21 cellular contexts compared by ENCODE assay signal in the genomic region with DNA sequence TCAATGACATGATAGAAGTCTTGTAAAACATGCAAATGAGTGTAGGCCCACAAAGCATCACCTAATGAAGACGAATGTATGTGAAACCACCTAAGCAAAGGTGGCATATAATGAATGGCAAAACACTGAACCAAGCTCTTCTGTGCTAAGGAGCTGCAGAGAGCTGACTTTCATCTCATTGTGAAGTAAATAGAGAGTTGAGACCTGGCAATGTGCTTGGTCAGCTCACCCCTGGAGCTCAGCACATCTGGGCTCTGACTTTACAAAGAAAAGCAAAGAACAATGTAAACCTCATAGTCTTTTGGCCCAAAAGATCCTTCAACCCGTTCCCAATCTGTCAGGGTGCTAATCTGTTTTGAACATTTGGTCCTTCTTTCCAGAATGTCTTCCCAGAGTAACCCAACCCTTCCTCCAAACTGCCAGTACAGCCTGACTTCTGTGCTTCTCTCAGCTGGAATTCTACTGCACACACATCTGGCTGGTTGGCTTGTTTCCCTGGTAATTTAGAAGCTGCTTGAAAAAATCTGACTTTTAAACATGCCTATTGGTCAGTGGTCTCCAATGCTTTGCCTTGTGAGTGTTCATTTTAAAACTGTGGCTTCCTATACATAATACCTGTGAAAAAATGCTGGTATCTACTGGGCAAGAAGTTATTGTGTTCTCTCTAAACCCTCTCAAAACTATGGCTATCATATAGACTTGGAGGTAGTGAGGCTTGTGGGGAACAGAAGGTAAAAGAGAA.
DNase-seq lines count a peak whose midpoint lies in the region; ATAC-seq, FAIRE-seq and TF ChIP-seq lines count a peak whose summit lies in the region.
"Had no signal": no experiment of that assay in that cellular context is flagged by ENCODE, and none has a peak within 500 bp of the region (broad histone marks: within the 10 kb centered on the region; RNA-seq: fewer than 3 reads in every experiment).

No MANE protein-coding gene starts in this region.

- peak overlapping the region; percentile 78 to 87; a peak in 5 of 6 replicates for H3K27ac ChIP-seq in A549
- no peak overlapping the region for H3K27ac ChIP-seq in GM23338 (ENCODE audit: low read depth)
- H3K27ac ChIP-seq in heart right ventricle: peak overlapping the region in 6 of 10 donors; percentile 2 to 70 (median 43)
- H3K27ac ChIP-seq: SK-N-MC had no signal

- TF ChIP-seq EP300 in A549 (IDR thresholded peaks at IDR 0.05): no peak

- no peaks in the 10 kb centered on the region for H4K20me1 ChIP-seq in GM23338 (replicated peaks; ENCODE audit: insufficient read depth)

- TF ChIP-seq CTCF in A549 (IDR thresholded peaks at IDR 0.05): no peak
- TF ChIP-seq CTCF in GM23338 (conservative IDR thresholded peaks at IDR 0.05; ENCODE audit: low read depth in 2 of 2): no peak
- no peak for TF ChIP-seq CTCF in heart right ventricle (IDR thresholded peaks at IDR 0.05)

- H3K4me3 Mint-ChIP-seq in GM23338: no peak overlapping the region
- H3K4me3 Mint-ChIP-seq in activated T-helper 1 cell treated with anti-CD3 and anti-CD28 coated beads, Interleukin-12 subunit alpha, Interleukin-12 subunit beta, Interleukin-2, Interleukin-4 antibody, amounts not matched to agents 30 ng/mL and 10 ng/mL and 1 ng/mL, durations not matched to agents 14 hours and 24 hours and 36 hours: no peak overlapping the region
- H3K4me3 Mint-ChIP-seq: activated naive CD4-positive, alpha-beta T cell treated with anti-CD3 and anti-CD28 coated beads for 36 hours; CD8-positive, alpha-beta T cell; naive B cell had no signal

- no peaks in the 10 kb centered on the region for H3K9me3 Mint-ChIP-seq in GM23338
- H3K9me3 Mint-ChIP-seq in activated T-helper 1 cell treated with anti-CD3 and anti-CD28 coated beads, Interleukin-12 subunit alpha, Interleukin-12 subunit beta, Interleukin-2, Interleukin-4 antibody, amounts not matched to agents 30 ng/mL and 10 ng/mL and 1 ng/mL, durations not matched to agents 14 hours and 24 hours and 36 hours: peaks cover 3% of the 10 kb centered on the region
- H3K9me3 Mint-ChIP-seq: activated naive CD4-positive, alpha-beta T cell treated with anti-CD3 and anti-CD28 coated beads for 36 hours; CD8-positive, alpha-beta T cell had no signal

- intact Hi-C loops in activated T-helper 1 cell treated with anti-CD3 and anti-CD28 coated beads, Interleukin-12 subunit alpha, Interleukin-12 subunit beta, Interleukin-2, Interleukin-4 antibody, amounts not matched to agents 30 ng/mL and 10 ng/mL and 1 ng/mL, durations not matched to agents 14 hours and 24 hours and 36 hours (cut with micrococcal nuclease): no loop called here
- intact Hi-C loops in heart right ventricle (cut with DNase I) (loop anchor here in 1 of 10 donors (5.0 kb wide), 1 partner anchor 103 kb away; a partner anchor contains a TSS), sciatic nerve (cut with DNase I) (no loop called here)

- H3K27ac Mint-ChIP-seq in GM23338: peak overlapping the region; percentile 24; the same call in 1 of the 2 replicates
- peak overlapping the region; percentile 14 for H3K27ac Mint-ChIP-seq in activated T-helper 1 cell treated with anti-CD3 and anti-CD28 coated beads, Interleukin-12 subunit alpha, Interleukin-12 subunit beta, Interleukin-2, Interleukin-4 antibody, amounts not matched to agents 30 ng/mL and 10 ng/mL and 1 ng/mL, durations not matched to agents 14 hours and 24 hours and 36 hours
- H3K27ac Mint-ChIP-seq: activated naive CD4-positive, alpha-beta T cell treated with anti-CD3 and anti-CD28 coated beads for 36 hours; CD8-positive, alpha-beta T cell; naive B cell had no signal

- H3K4me3 ChIP-seq in A549: no peak overlapping the region
- no peak overlapping the region for H3K4me3 ChIP-seq in GM23338
- H3K4me3 ChIP-seq in heart right ventricle: no peak overlapping the region
- H3K4me3 ChIP-seq: lung, SK-N-MC had no signal

- no peaks in the 10 kb centered on the region for H3F3A ChIP-seq in GM23338 (replicated peaks; ENCODE audit: low read depth)

- WGBS in A549 (ENCODE audit: missing lambda C conversion rate): 77% methylated on average over 2 of the region's 2 CpGs
- WGBS in heart right ventricle, 2 donors: 50 to 51% methylated on average over 2 of the region's 2 CpGs

- POLR2A ChIA-PET in A549 (lab: Yijun Ruan, JAX): no interaction called here

- DNase-seq in A549 (ENCODE audit: low read depth in 1 of 2, low spot score in 1 of 2): no peak
- DNase-seq in GM23338 (ENCODE audit: low spot score): no peak
- DNase-seq in activated T-helper 1 cell treated with anti-CD3 and anti-CD28 coated beads, Interleukin-12 subunit alpha, Interleukin-12 subunit beta, Interleukin-2, Interleukin-4 antibody, amounts not matched to agents 30 ng/mL and 10 ng/mL and 1 ng/mL, durations not matched to agents 14 hours and 24 hours and 36 hours (ENCODE audit: low spot score): no peak
- peak in 1 of 2 donors; percentile 17 for DNase-seq in heart right ventricle
- no peak for DNase-seq in sciatic nerve (ENCODE audit: low spot score)
- no peak for DNase-seq in DMS53 treated with DMSO at 0.1 percent for 48 hours (lab: John Stamatoyannopoulos, UW; ENCODE audit: unreplicated experiment)
- DNase-seq: activated CD4-positive, alpha-beta T cell treated with anti-CD3 and anti-CD28 coated beads for 48 hours; aorta; CD8-positive, alpha-beta T cell; DND-41; H7; naive B cell; NCI-H1417; NCI-H748 treated with DMSO at 0.1 percent for 48 hours; small intestine; stimulated activated CD4-positive, alpha-beta T cell treated with anti-CD3 and anti-CD28 coated beads, Interleukin-4, amount 100 ng/mL, for 24 hours had no signal

- H3K36me3 Mint-ChIP-seq in GM23338 (ENCODE audit: low read depth): no peaks in the 10 kb centered on the region
- H3K36me3 Mint-ChIP-seq in activated T-helper 1 cell treated with anti-CD3 and anti-CD28 coated beads, Interleukin-12 subunit alpha, Interleukin-12 subunit beta, Interleukin-2, Interleukin-4 antibody, amounts not matched to agents 30 ng/mL and 10 ng/mL and 1 ng/mL, durations not matched to agents 14 hours and 24 hours and 36 hours (ENCODE audit: low read depth): peaks cover 5% of the 10 kb centered on the region
- H3K36me3 Mint-ChIP-seq: CD8-positive, alpha-beta T cell; naive B cell had no signal

- CTCF ChIA-PET in A549 (lab: Yijun Ruan, JAX): interaction anchor here (0.6 to 8.6 kb wide), 6 partner anchors 10 to 720 kb away, joined by 3 to 50 read pairs (median 8); no protein-coding TSS in a partner anchor

- no peaks in the 10 kb centered on the region for H3K79me2 ChIP-seq in GM23338 (replicated peaks; ENCODE audit: insufficient read depth)

- no peaks in the 10 kb centered on the region for H3K36me3 ChIP-seq in GM23338 (ENCODE audit: insufficient read depth)
- no peaks in the 10 kb centered on the region for H3K36me3 ChIP-seq in heart right ventricle

- H3K4me1 Mint-ChIP-seq in GM23338: peaks cover 20% of the 10 kb centered on the region
- peaks cover 57% of the 10 kb centered on the region for H3K4me1 Mint-ChIP-seq in activated T-helper 1 cell treated with anti-CD3 and anti-CD28 coated beads, Interleukin-12 subunit alpha, Interleukin-12 subunit beta, Interleukin-2, Interleukin-4 antibody, amounts not matched to agents 30 ng/mL and 10 ng/mL and 1 ng/mL, durations not matched to agents 14 hours and 24 hours and 36 hours (ENCODE audit: low read depth)

- no peak for TF ChIP-seq POLR2A in A549 (IDR thresholded peaks at IDR 0.05; ENCODE audit: low read length)

- H3K27me3 Mint-ChIP-seq in GM23338 (ENCODE audit: insufficient read depth, low read depth, poor library complexity): peaks cover 4% of the 10 kb centered on the region
- no peaks in the 10 kb centered on the region for H3K27me3 Mint-ChIP-seq in activated T-helper 1 cell treated with anti-CD3 and anti-CD28 coated beads, Interleukin-12 subunit alpha, Interleukin-12 subunit beta, Interleukin-2, Interleukin-4 antibody, amounts not matched to agents 30 ng/mL and 10 ng/mL and 1 ng/mL, durations not matched to agents 14 hours and 24 hours and 36 hours (ENCODE audit: insufficient read depth)
- H3K27me3 Mint-ChIP-seq: naive B cell had no signal

- no peaks in the 10 kb centered on the region for H3K27me3 ChIP-seq in GM23338 (ENCODE audit: insufficient read depth)
- no peaks in the 10 kb centered on the region for H3K27me3 ChIP-seq in heart right ventricle

- ATAC-seq in A549: no peak
- peak; percentile 77 for ATAC-seq in GM23338
- ATAC-seq in heart right ventricle: peak in 7 of 8 donors; percentile 45 to 88 (median 75)
- no peak for ATAC-seq in esophagus mucosa
- ATAC-seq in HG03095 (IDR thresholded peaks at IDR 0.05; ENCODE audit: unreplicated experiment): no peak
- no peak for ATAC-seq in sciatic nerve
- ATAC-seq: CD8-positive, alpha-beta T cell had no signal

- H3K9me2 ChIP-seq in GM23338 (ENCODE audit: insufficient read depth): no peaks in the 10 kb centered on the region

- FAIRE-seq in A549 (lab: Jason Lieb, UNC): no peak
- FAIRE-seq: small intestine had no signal

- peaks cover 39% of the 10 kb centered on the region for H3K4me1 ChIP-seq in A549
- H3K4me1 ChIP-seq in GM23338 (ENCODE audit: insufficient read depth): peaks cover 6% of the 10 kb centered on the region; the same call in 1 of the 2 replicates
- H3K4me1 ChIP-seq in heart right ventricle: peaks cover 0 to 38% (median 18%) of the 10 kb centered on the region in 9 donors

- TF ChIP-seq RAD21 in A549 (conservative IDR thresholded peaks at IDR 0.05 in 1 of 2, IDR thresholded peaks at IDR 0.05 in 1 of 2): no peak

- H3K9me3 ChIP-seq in A549 (no peaks in the 10 kb centered on the region), heart right ventricle (no peaks in the 10 kb centered on the region)

- peak overlapping the region; percentile 33; the same call in 1 of the 2 replicates for H2AFZ ChIP-seq in GM23338

- H3K4me2 ChIP-seq in A549 (no peak overlapping the region), GM23338 (no peak overlapping the region)

TF ChIP-seq in A549, 52 proteins besides CTCF, POLR2A, EP300 and RAD21 (continues in another document):
- TF ChIP-seq MAZ (IDR thresholded peaks at IDR 0.05; ENCODE audit: borderline replicate concordance, low read depth, low read length): no peak
- no peak for TF ChIP-seq TFCP2L1 (CRISPR knock-in tag; IDR thresholded peaks at IDR 0.05)
- TF ChIP-seq FOXS1 (CRISPR knock-in tag; IDR thresholded peaks at IDR 0.05): no peak
- no peak for TF ChIP-seq NR3C1 (IDR thresholded peaks at IDR 0.05)

TF ChIP-seq in GM23338, 12 proteins besides CTCF, POLR2A, EP300 and RAD21 (continues in another document):
- TF ChIP-seq NANOG (IDR thresholded peaks at IDR 0.05; ENCODE audit: borderline replicate concordance): no peak
- TF ChIP-seq JUNB (IDR thresholded peaks at IDR 0.05; ENCODE audit: unreplicated experiment): no peak
- no peak for TF ChIP-seq ZNF114 (CRISPR knock-in tag; IDR thresholded peaks at IDR 0.05)
- no peak for TF ChIP-seq EZH2phosphoT487 (IDR thresholded peaks at IDR 0.05; ENCODE audit: unreplicated experiment)
- no peak for TF ChIP-seq POLR2AphosphoS5 (IDR thresholded peaks at IDR 0.05; ENCODE audit: low read depth)
- TF ChIP-seq ZNF331 (CRISPR knock-in tag; IDR thresholded peaks at IDR 0.05; ENCODE audit: low read depth): no peak

Comparison
In these comparisons a context has a peak if more than half of its experiments do, and no peak if none do; other contexts are left out.
1. ATAC-seq: peak in GM23338 (single experiment) and heart right ventricle (7 of 8); none in A549 (0 of 2), esophagus mucosa (single experiment), HG03095 (single experiment) and sciatic nerve (single experiment).